Comparison of ENCODE assay signal across 8 cellular contexts in the genomic region with DNA sequence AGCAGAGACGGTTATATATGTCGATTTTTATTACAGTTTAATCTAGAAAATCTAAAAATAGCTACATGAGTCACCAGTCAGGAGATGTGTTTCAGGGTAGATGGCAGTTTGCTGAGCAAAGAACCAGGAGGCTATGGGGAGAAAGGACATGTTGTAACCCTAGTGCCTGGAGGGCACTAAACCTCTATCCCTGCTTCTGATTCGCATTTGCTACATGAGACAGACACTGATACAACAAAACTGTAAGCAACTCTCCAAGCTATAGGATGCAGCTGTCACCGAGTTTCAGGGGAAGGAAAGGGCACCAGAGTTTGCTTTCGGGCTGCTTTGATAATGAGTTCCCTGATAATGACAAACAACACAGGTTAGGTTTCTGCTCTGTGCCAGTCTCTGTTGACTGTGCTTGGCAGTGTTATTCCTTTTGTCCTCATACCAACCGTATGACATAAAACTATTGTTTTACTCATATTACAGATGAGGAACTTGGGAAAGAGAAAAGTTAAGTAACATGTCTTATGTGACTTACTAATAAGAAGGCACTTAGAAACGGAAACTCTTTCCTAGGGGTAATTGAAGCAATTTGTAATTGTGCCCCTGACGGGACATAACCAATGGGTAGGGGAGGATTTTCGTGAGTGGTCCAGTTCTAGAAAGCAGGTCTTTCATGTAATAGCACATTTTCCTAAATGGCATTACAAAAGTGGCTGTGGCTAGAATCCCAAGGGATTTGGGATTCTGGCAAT. TPM values are rescaled to one million over a fixed set of nuclear protein-coding genes. Genes with fewer than 3 reads are reported as not detected.
DNase-seq lines count a peak whose midpoint lies in the region; ATAC-seq, FAIRE-seq and TF ChIP-seq lines count a peak whose summit lies in the region.
"Had no signal": no experiment of that assay in that cellular context is flagged by ENCODE, and none has a peak within 500 bp of the region (broad histone marks: within the 10 kb centered on the region; RNA-seq: fewer than 3 reads in every experiment).

No MANE protein-coding gene starts in this region.

- 39 to 50% (median 47%) methylated on average over 9 of the region's 9 CpGs for WGBS in heart left ventricle, 4 donors

- peak; percentile 66 to 81 (median 72) for ATAC-seq in heart left ventricle

- TF ChIP-seq CTCF in heart left ventricle (IDR thresholded peaks at IDR 0.05) = no peak

- H3K27me3 ChIP-seq in heart left ventricle = no peaks in the 10 kb centered on the region

- intact Hi-C loops in heart left ventricle (cut with DNase I) = loop anchor here in 6 of 10 donors (2.0 to 10.0 kb wide), 4 partner anchors 37 to 50 kb away; a partner anchor contains a TSS

- peak; percentile 67 for DNase-seq in HTR-8/SVneo (ENCODE audit: insufficient read length, low spot score)
- DNase-seq in T1000 (lab: John Stamatoyannopoulos, UW) = peak; percentile 62
- DNase-seq in heart left ventricle = no peak
- DNase-seq in superior temporal gyrus (ENCODE audit: extremely low spot score) = peak; percentile 72
- no peak for DNase-seq in iPS-NIHi7 (ENCODE audit: extremely low spot score)
- no peak for DNase-seq in NCI-H526 (lab: John Stamatoyannopoulos, UW)
- no peak for DNase-seq in NCI-H146 (lab: John Stamatoyannopoulos, UW)

- no peak for TF ChIP-seq POLR2A in heart left ventricle (IDR thresholded peaks at IDR 0.05)

- H3K4me3 ChIP-seq in heart left ventricle = no peak overlapping the region

- no peak for FAIRE-seq in HTR-8/SVneo (lab: Jason Lieb, UNC)

- peak overlapping the region; percentile 78 to 94 (median 82) for H3K27ac ChIP-seq in heart left ventricle
- H3K27ac ChIP-seq: parathyroid adenoma had no signal

- no peaks in the 10 kb centered on the region for H3K36me3 ChIP-seq in heart left ventricle

- no peaks in the 10 kb centered on the region for H3K9me3 ChIP-seq in heart left ventricle

- peaks cover 4 to 86% (median 63%) of the 10 kb centered on the region in 12 donors for H3K4me1 ChIP-seq in heart left ventricle
- H3K4me1 ChIP-seq: parathyroid adenoma had no signal

RNA-seq across cellular contexts. Expression of a gene that starts 43.1 kb away (rescaled TPM):
- total RNA-seq in heart left ventricle = 100 to 1,000 TPM in 1 of 9 donors, 10 to 100 TPM in 8; 29.7 to 145 (median 63.8) TPM
- 10 to 100 TPM; 23.1 to 72.8 TPM for polyA plus RNA-seq in heart left ventricle

Comparison
In these comparisons a context has a peak if more than half of its experiments do, and no peak if none do; other contexts are left out.
1. DNase-seq: peak in HTR-8/SVneo (single experiment), T1000 (single experiment) and superior temporal gyrus (single experiment); none in heart left ventricle (0 of 5), iPS-NIHi7 (single experiment), NCI-H526 (0 of 2) and NCI-H146 (single experiment).